Comparison of ENCODE assay signal across 19 cellular contexts in genomic region chr2:20472569-20472968, GRCh38. TPM values are rescaled to one million over a fixed set of nuclear protein-coding genes. Genes with fewer than 3 reads are reported as not detected.
DNase-seq lines count a peak whose midpoint lies in the region; ATAC-seq and TF ChIP-seq lines count a peak whose summit lies in the region.
"Had no signal": no experiment of that assay in that cellular context is flagged by ENCODE, and none has a peak within 500 bp of the region (broad histone marks: within the 10 kb centered on the region; RNA-seq: fewer than 3 reads in every experiment).

No MANE protein-coding gene starts in this region.

- H3K36me3 ChIP-seq in mammary epithelial cell (ENCODE audit: insufficient read depth, low read length) (no peaks in the 10 kb centered on the region), psoas muscle (ENCODE audit: insufficient read depth in 1 of 2, low read depth in 1 of 2) (no peaks in the 10 kb centered on the region), vagina (no peaks in the 10 kb centered on the region)
- H3K36me3 ChIP-seq: BE2C had no signal

- in situ Hi-C loops in mammary epithelial cell (cut with MboI; ENCODE audit: low sequenced_read_pairs in 2 of 2): no loop called here

- H3K27me3 ChIP-seq in mammary epithelial cell (ENCODE audit: insufficient read depth, low read length): no peaks in the 10 kb centered on the region
- H3K27me3 ChIP-seq in psoas muscle (ENCODE audit: insufficient read depth in 3 of 3, low read length in 2 of 3): no peaks in the 10 kb centered on the region
- H3K27me3 ChIP-seq in vagina: no peaks in the 10 kb centered on the region
- H3K27me3 ChIP-seq: BE2C had no signal

- H3K79me2 ChIP-seq in mammary epithelial cell (ENCODE audit: insufficient read depth, low read length): no peaks in the 10 kb centered on the region

- intact Hi-C loops in MCF 10A (cut with micrococcal nuclease): no loop called here
- intact Hi-C loops in mammary epithelial cell (cut with micrococcal nuclease): no loop called here
- intact Hi-C loops in psoas muscle (cut with DNase I): no loop called here
- intact Hi-C loops in vagina (cut with DNase I): no loop called here

- POLR2A ChIA-PET in MCF 10A (lab: Yijun Ruan, JAX): no interaction called here

- no peak overlapping the region for H3K4me3 ChIP-seq in mammary epithelial cell (replicated peaks in 1 of 3; ENCODE audit: insufficient read depth in 1 of 3, low read depth in 2 of 3, low read length in 3 of 3)
- H3K4me3 ChIP-seq in coronary artery: no peak overlapping the region
- no peak overlapping the region for H3K4me3 ChIP-seq in psoas muscle
- H3K4me3 ChIP-seq in vagina: no peak overlapping the region
- H3K4me3 ChIP-seq: K562 had no signal

- H3K4me1 ChIP-seq in mammary epithelial cell (ENCODE audit: insufficient read depth, low read length): no peaks in the 10 kb centered on the region
- H3K4me1 ChIP-seq in psoas muscle: peaks cover 13% of the 10 kb centered on the region
- peaks cover 20% of the 10 kb centered on the region for H3K4me1 ChIP-seq in vagina

- no peak overlapping the region for H3K4me2 ChIP-seq in mammary epithelial cell (ENCODE audit: insufficient read depth, low read depth, low read length)

- TF ChIP-seq CTCF in MCF 10A (IDR thresholded peaks at IDR 0.05; ENCODE audit: unreplicated experiment) (no peak), mammary epithelial cell (conservative IDR thresholded peaks at IDR 0.05 in 1 of 2, IDR thresholded peaks at IDR 0.05 in 1 of 2; ENCODE audit: extremely low read depth in 1 of 2, insufficient read depth in 1 of 2, low read depth in 1 of 2, low read length in 2 of 2) (no peak), coronary artery (IDR thresholded peaks at IDR 0.05) (no peak), psoas muscle (IDR thresholded peaks at IDR 0.05) (no peak), vagina (IDR thresholded peaks at IDR 0.05) (no peak)

- no peak overlapping the region for H3K4me3 Mint-ChIP-seq in MCF 10A (ENCODE audit: unreplicated experiment)
- H3K4me3 Mint-ChIP-seq: CD8-positive, alpha-beta memory T cell had no signal

- dilution Hi-C loops in mammary epithelial cell (cut with HindIII; ENCODE audit: low sequenced_read_pairs): no loop called here

- H2AFZ ChIP-seq in mammary epithelial cell (ENCODE audit: low read depth, low read length): no peak overlapping the region

- CTCF ChIA-PET in MCF 10A (lab: Yijun Ruan, JAX): interaction anchor here (0.5 to 0.7 kb wide), 4 partner anchors 14 to 158 kb away, joined by 3 to 4 read pairs (median 3); no protein-coding TSS in a partner anchor
- CTCF ChIA-PET in mammary epithelial cell (lab: Charles Lee; ENCODE audit: low non-redundant PET): no interaction called here

- no peak overlapping the region for H3K9ac ChIP-seq in mammary epithelial cell (ENCODE audit: insufficient read depth, low read length)

- no TSS peak for BruUV-seq in MCF 10A (replicated peaks; lab: Mats Ljungman, UMichigan)
- BruUV-seq in mammary epithelial cell (replicated peaks; lab: Mats Ljungman, UMichigan): no TSS peak

- ATAC-seq in psoas muscle (peak in 3 of 4 donors; percentile 51 to 66 (median 62)), HG02870 (IDR thresholded peaks at IDR 0.05; ENCODE audit: unreplicated experiment) (no peak), GM18498 (IDR thresholded peaks at IDR 0.05; ENCODE audit: unreplicated experiment) (no peak)
- ATAC-seq: K562 had no signal

- no peaks in the 10 kb centered on the region for H3K9me3 Mint-ChIP-seq in MCF 10A (ENCODE audit: unreplicated experiment)
- H3K9me3 Mint-ChIP-seq: CD8-positive, alpha-beta memory T cell had no signal

- H3K9me3 ChIP-seq in mammary epithelial cell (replicated peaks; ENCODE audit: insufficient read depth, low read length) (no peaks in the 10 kb centered on the region), psoas muscle (no peaks in the 10 kb centered on the region), vagina (no peaks in the 10 kb centered on the region)
- H3K9me3 ChIP-seq: BE2C had no signal

- peak overlapping the region; percentile 50 for H3K27ac Mint-ChIP-seq in MCF 10A (ENCODE audit: low read depth, unreplicated experiment)
- H3K27ac Mint-ChIP-seq: CD8-positive, alpha-beta memory T cell had no signal

- no peaks in the 10 kb centered on the region for H3K36me3 Mint-ChIP-seq in MCF 10A (ENCODE audit: insufficient read depth, unreplicated experiment)

- H4K20me1 ChIP-seq in mammary epithelial cell (ENCODE audit: insufficient read depth, low read length): no peaks in the 10 kb centered on the region

- no peak for TF ChIP-seq POLR2A in vagina (IDR thresholded peaks at IDR 0.05)

- DNase-seq in MCF 10A (ENCODE audit: unreplicated experiment) (no peak), mammary epithelial cell (no peak), coronary artery (ENCODE audit: low spot score) (peak; percentile 28), psoas muscle (no peak), vagina (ENCODE audit: extremely low spot score in 2 of 2) (no peak), NCI-H2227 treated with DMSO at 0.1 percent for 48 hours (lab: John Stamatoyannopoulos, UW) (no peak)
- DNase-seq: BE2C; CD8-positive, alpha-beta memory T cell; MV-4-11; NCI-H1417; NCI-H187 treated with DMSO at 0.1 percent for 48 hours; NCI-H226; NCI-H524; NCI-H82; OCI-M1; SHP77 had no signal

- no peaks in the 10 kb centered on the region for H3K27me3 Mint-ChIP-seq in MCF 10A (ENCODE audit: insufficient read depth, unreplicated experiment)

- no peak overlapping the region for H3K27ac ChIP-seq in mammary epithelial cell (ENCODE audit: insufficient read depth, low read depth, low read length)
- no peak overlapping the region for H3K27ac ChIP-seq in coronary artery
- H3K27ac ChIP-seq in psoas muscle: no peak overlapping the region
- peak overlapping the region; percentile 35 for H3K27ac ChIP-seq in vagina

- H3K4me1 Mint-ChIP-seq in MCF 10A (ENCODE audit: insufficient read depth, unreplicated experiment): peaks cover 5% of the 10 kb centered on the region
- H3K4me1 Mint-ChIP-seq: CD8-positive, alpha-beta memory T cell had no signal

- 53% methylated on average over 4 of the region's 4 CpGs for WGBS in mammary epithelial cell (ENCODE audit: low coverage, missing lambda C conversion rate)
- 29 to 47% (median 32%) methylated on average over 4 of the region's 4 CpGs for WGBS in psoas muscle, 3 donors

RNA-seq across cellular contexts. Expression of gene RHOB, which starts 25.7 kb away (rescaled TPM):
- total RNA-seq in MCF 10A (2022): 28.1 and 45.7 TPM in 2 replicates
- 10 to 100 TPM; 26.2 to 53.5 TPM for total RNA-seq in mammary epithelial cell
- 18.3 TPM for polyA plus RNA-seq in mammary epithelial cell
- polyA minus RNA-seq in mammary epithelial cell: 4.2 TPM
- 100 to 1,000 TPM; 111 to 370 (median 154) TPM for total RNA-seq in psoas muscle
- polyA plus RNA-seq in psoas muscle: 100 to 1,000 TPM; 120 to 669 (median 345) TPM
- total RNA-seq in vagina: 1,771 TPM

Comparison
In these comparisons a context has a peak if more than half of its experiments do, and no peak if none do; other contexts are left out.
1. ATAC-seq: peak in psoas muscle (3 of 4); none in HG02870 (single experiment) and GM18498 (single experiment).